1 cellular context compared by ENCODE assay signal in the genomic region with DNA sequence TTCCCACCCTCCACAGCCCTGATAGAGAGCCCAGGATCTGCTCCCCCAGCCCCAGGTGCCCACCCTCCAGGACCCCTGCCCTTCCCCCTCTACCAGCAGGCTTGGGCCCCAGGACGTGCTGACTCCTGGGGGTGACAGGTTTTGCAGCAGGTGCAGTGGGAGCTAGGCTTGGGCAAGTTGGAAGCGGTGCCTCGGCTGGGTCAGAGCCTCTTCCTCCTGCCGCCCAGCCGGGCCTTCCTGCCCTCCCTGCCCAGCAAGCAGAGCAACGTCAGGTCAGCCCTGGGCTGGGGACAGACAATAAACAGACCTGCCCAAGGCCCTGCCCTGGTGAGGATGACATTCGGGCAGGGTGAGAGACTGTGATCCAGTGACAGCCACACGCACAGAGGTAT.
A peak's percentile ranks its signal among the peaks of the same experiment; 100 is the strongest.
TF ChIP-seq lines count a peak whose summit lies in the region.

No MANE protein-coding gene starts in this region.

TF ChIP-seq in HepG2, 621 proteins besides CTCF, POLR2A, EP300 and RAD21:
- TF ChIP-seq ZNF431 (CRISPR knock-in tag; IDR thresholded peaks at IDR 0.05; ENCODE audit: borderline replicate concordance, low read depth) (peak; percentile 98; the same call in 1 of the 2 replicates), NFYB (CRISPR knock-in tag; IDR thresholded peaks at IDR 0.05) (no peak), NR2F6 (IDR thresholded peaks at IDR 0.05) (no peak), NR2F6 (CRISPR knock-in tag; IDR thresholded peaks at IDR 0.05) (peak; percentile 2; the same call in 1 of the 2 replicates), ZNF17 (CRISPR knock-in tag; IDR thresholded peaks at IDR 0.05) (no peak), GTF2F1 (IDR thresholded peaks at IDR 0.05; ENCODE audit: low read length) (no peak), ZNF274 (CRISPR knock-in tag; IDR thresholded peaks at IDR 0.05) (no peak), TSC22D2 (CRISPR knock-in tag; IDR thresholded peaks at IDR 0.05; ENCODE audit: borderline replicate concordance) (no peak), LCORL (IDR thresholded peaks at IDR 0.05) (no peak), LCORL (CRISPR knock-in tag; IDR thresholded peaks at IDR 0.05) (no peak), SPEN (CRISPR knock-in tag; IDR thresholded peaks at IDR 0.05; ENCODE audit: low read depth) (no peak), ZNF670 (CRISPR knock-in tag; IDR thresholded peaks at IDR 0.05; ENCODE audit: borderline replicate concordance) (no peak)
- TF ChIP-seq, protein P1, sequence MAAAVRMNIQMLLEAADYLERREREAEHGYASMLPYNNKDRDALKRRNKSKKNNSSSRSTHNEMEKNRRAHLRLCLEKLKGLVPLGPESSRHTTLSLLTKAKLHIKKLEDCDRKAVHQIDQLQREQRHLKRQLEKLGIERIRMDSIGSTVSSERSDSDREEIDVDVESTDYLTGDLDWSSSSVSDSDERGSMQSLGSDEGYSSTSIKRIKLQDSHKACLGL (CRISPR knock-in tag; IDR thresholded peaks at IDR 0.05), result no peak
